Comparison of ENCODE assay signal across 22 cellular contexts in the genomic region with DNA sequence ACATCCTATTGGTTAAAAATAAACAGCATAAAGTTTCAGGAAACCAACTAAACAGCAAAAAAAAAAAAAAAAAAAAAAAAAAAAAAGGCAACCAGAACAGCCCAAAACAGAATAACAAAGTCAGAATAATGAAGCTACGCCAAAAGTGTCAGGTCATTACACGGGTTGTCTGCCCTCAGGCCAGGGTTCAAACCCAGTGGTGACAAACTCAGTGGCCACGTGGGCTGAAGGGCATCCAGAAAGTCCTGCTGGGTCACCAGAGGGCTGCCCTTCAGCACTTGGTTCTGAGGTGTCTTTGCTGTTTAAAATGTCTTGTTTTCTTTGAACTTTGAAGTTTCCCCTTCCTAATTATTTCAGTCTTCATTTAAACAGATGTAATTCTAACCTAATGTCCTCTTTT.
"Had no signal": no experiment of that assay in that cellular context is flagged by ENCODE, and none has a peak within 500 bp of the region (broad histone marks: within the 10 kb centered on the region; RNA-seq: fewer than 3 reads in every experiment).

No MANE protein-coding gene starts in this region.

- H3K4me3 Mint-ChIP-seq: central memory CD8-positive, alpha-beta T cell; dendritic cell treated with granulocyte-macrophage colony-stimulating factor and Interleukin-4, amounts not matched to agents 40 ng/mL and 50 ng/mL, for 4 days; naive thymus-derived CD8-positive, alpha-beta T cell; nephron progenitor cell; stimulated activated naive B cell treated with anti-CD40 and anti-IgM and Interleukin-4, amounts not matched to agents 10 μg/mL and 1 μg/mL and 100 μg/mL, for 72 hours; stimulated activated naive CD8-positive, alpha-beta T cell treated with anti-CD3 and anti-CD28 coated beads, Interleukin-15, Interleukin-2, amounts not matched to agents 100 ng/mL and 50 ng/mL, for 24 hours had no signal

- H3K9me3 Mint-ChIP-seq: central memory CD8-positive, alpha-beta T cell; dendritic cell treated with granulocyte-macrophage colony-stimulating factor and Interleukin-4, amounts not matched to agents 40 ng/mL and 50 ng/mL, for 4 days; naive thymus-derived CD8-positive, alpha-beta T cell; nephron progenitor cell; stimulated activated naive B cell treated with anti-CD40 and anti-IgM and Interleukin-4, amounts not matched to agents 10 μg/mL and 1 μg/mL and 100 μg/mL, for 72 hours; stimulated activated naive CD8-positive, alpha-beta T cell treated with anti-CD3 and anti-CD28 coated beads, Interleukin-15, Interleukin-2, amounts not matched to agents 100 ng/mL and 50 ng/mL, for 24 hours had no signal

- H3K9me3 ChIP-seq: colonic mucosa, esophagus squamous epithelium, heart right ventricle, prostate gland, right atrium auricular region, spleen, thoracic aorta, tibial nerve had no signal

- H3K27me3 Mint-ChIP-seq: dendritic cell treated with granulocyte-macrophage colony-stimulating factor and Interleukin-4, amounts not matched to agents 40 ng/mL and 50 ng/mL, for 4 days; stimulated activated naive B cell treated with anti-CD40 and anti-IgM and Interleukin-4, amounts not matched to agents 10 μg/mL and 1 μg/mL and 100 μg/mL, for 72 hours had no signal

- ATAC-seq: left colon; naive thymus-derived CD8-positive, alpha-beta T cell; stimulated activated naive B cell treated with anti-CD40 and anti-IgM and Interleukin-4, amounts not matched to agents 10 μg/mL and 1 μg/mL and 100 μg/mL, for 72 hours had no signal

- H3K4me3 ChIP-seq: colonic mucosa, esophagus squamous epithelium, heart right ventricle, prostate gland, right atrium auricular region, skin epidermis, spleen, thoracic aorta, tibial nerve had no signal

- H3K4me1 ChIP-seq: colonic mucosa, prostate gland, right atrium auricular region had no signal

- H3K4me1 Mint-ChIP-seq: central memory CD8-positive, alpha-beta T cell had no signal

- H3K36me3 Mint-ChIP-seq: naive thymus-derived CD8-positive, alpha-beta T cell; stimulated activated naive B cell treated with anti-CD40 and anti-IgM and Interleukin-4, amounts not matched to agents 10 μg/mL and 1 μg/mL and 100 μg/mL, for 72 hours had no signal

- FAIRE-seq: endothelial cell of umbilical vein, islet of Langerhans had no signal

- H3K27ac Mint-ChIP-seq: dendritic cell treated with granulocyte-macrophage colony-stimulating factor and Interleukin-4, amounts not matched to agents 40 ng/mL and 50 ng/mL, for 4 days; naive thymus-derived CD8-positive, alpha-beta T cell; nephron progenitor cell; stimulated activated naive B cell treated with anti-CD40 and anti-IgM and Interleukin-4, amounts not matched to agents 10 μg/mL and 1 μg/mL and 100 μg/mL, for 72 hours; stimulated activated naive CD8-positive, alpha-beta T cell treated with anti-CD3 and anti-CD28 coated beads, Interleukin-15, Interleukin-2, amounts not matched to agents 100 ng/mL and 50 ng/mL, for 24 hours had no signal

- DNase-seq: colonic mucosa; effector memory CD4-positive, alpha-beta T cell; esophagus squamous epithelium; foreskin melanocyte; glutamatergic neuron; heart right ventricle; kidney glomerular epithelial cell; left colon; naive thymus-derived CD8-positive, alpha-beta T cell; nephron progenitor cell; spleen; stimulated activated naive B cell treated with anti-CD40 and anti-IgM and Interleukin-4, amounts not matched to agents 10 μg/mL and 1 μg/mL and 100 μg/mL, for 72 hours had no signal

- H3K27me3 ChIP-seq: colonic mucosa, heart right ventricle, right atrium auricular region, tibial nerve had no signal

- H3K27ac ChIP-seq: colonic mucosa, esophagus squamous epithelium, spleen, thoracic aorta had no signal

- H3K36me3 ChIP-seq: colonic mucosa, esophagus squamous epithelium, prostate gland, right atrium auricular region, spleen, thoracic aorta, tibial nerve had no signal
